8 cellular contexts compared by ENCODE assay signal in the genomic region with DNA sequence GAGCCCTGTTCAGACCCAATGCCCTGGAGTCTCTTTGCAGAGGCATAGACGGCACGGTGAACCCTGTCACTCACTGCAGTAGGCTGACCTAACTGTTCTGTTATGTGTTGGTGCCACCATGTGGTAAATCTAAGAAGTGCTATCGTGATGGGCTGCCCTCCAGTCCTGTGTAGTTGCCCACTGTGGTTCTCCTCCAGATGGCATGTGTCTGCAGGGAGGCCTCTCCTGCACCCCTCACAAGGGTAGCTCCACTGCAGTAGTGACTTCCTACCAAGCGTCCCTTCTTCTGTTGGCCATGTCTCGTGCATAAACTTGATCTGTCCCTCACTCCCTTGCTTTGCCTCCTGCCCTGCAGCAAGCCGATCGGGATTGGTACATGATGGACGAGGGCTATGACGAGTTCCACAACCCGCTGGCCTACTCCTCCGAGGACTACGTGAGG. TPM values are rescaled to one million over a fixed set of nuclear protein-coding genes. Genes with fewer than 3 reads are reported as not detected.
DNase-seq lines count a peak whose midpoint lies in the region; ATAC-seq and TF ChIP-seq lines count a peak whose summit lies in the region.

No MANE protein-coding gene starts in this region.

- DNase-seq in CMK (ENCODE audit: low read depth) (peak; percentile 37), GM19238 (ENCODE audit: insufficient read length, low spot score) (peak; percentile 44), HK-2 (ENCODE audit: unreplicated experiment) (peak; percentile 42), OCI-M2 (lab: John Stamatoyannopoulos, UW; ENCODE audit: unreplicated experiment) (peak; percentile 12), left ventricle myocardium superior (no peak), gastrocnemius medialis (peak in 1 of 2 donors; percentile 36), NCI-H187 treated with DMSO at 0.1 percent for 48 hours (lab: John Stamatoyannopoulos, UW) (no peak)
- DNase-seq in activated naive CD8-positive, alpha-beta T cell treated with anti-CD3 and anti-CD28 coated beads for 36 hours = peak; percentile 46

- peak; percentile 39 to 60 (median 53) for TF ChIP-seq CTCF in gastrocnemius medialis (IDR thresholded peaks at IDR 0.05 in 4 of 5, conservative IDR thresholded peaks at IDR 0.05 in 1 of 5)

- ATAC-seq in left ventricle myocardium superior (peak; percentile 87), gastrocnemius medialis (peak; percentile 82 to 91)

- TF ChIP-seq POLR2A in gastrocnemius medialis (IDR thresholded peaks at IDR 0.05) = no peak

- H3K9me3 Mint-ChIP-seq in activated naive CD8-positive, alpha-beta T cell treated with anti-CD3 and anti-CD28 coated beads for 36 hours = no peaks in the 10 kb centered on the region

- H3K4me1 ChIP-seq in gastrocnemius medialis = peaks cover 14 to 15% of the 10 kb centered on the region in 2 donors

- H3K27ac Mint-ChIP-seq in activated naive CD8-positive, alpha-beta T cell treated with anti-CD3 and anti-CD28 coated beads for 36 hours = no peak overlapping the region

- intact Hi-C loops in left ventricle myocardium superior (cut with micrococcal nuclease) = loop anchor here (2.0 kb wide), 1 partner anchor 33 kb away; no protein-coding TSS in a partner anchor
- intact Hi-C loops in gastrocnemius medialis (cut with DNase I; ENCODE audit: low total_unique reads) = loop anchor here (1.0 kb wide), 1 partner anchor 33 kb away; no protein-coding TSS in a partner anchor

- H3K4me1 Mint-ChIP-seq in activated naive CD8-positive, alpha-beta T cell treated with anti-CD3 and anti-CD28 coated beads for 36 hours = peaks cover 10% of the 10 kb centered on the region

- no peaks in the 10 kb centered on the region for H3K27me3 Mint-ChIP-seq in activated naive CD8-positive, alpha-beta T cell treated with anti-CD3 and anti-CD28 coated beads for 36 hours

- H3K36me3 Mint-ChIP-seq in activated naive CD8-positive, alpha-beta T cell treated with anti-CD3 and anti-CD28 coated beads for 36 hours = peaks cover 32% of the 10 kb centered on the region

- no peak overlapping the region for H3K4me3 Mint-ChIP-seq in activated naive CD8-positive, alpha-beta T cell treated with anti-CD3 and anti-CD28 coated beads for 36 hours

- H3K9me3 ChIP-seq in gastrocnemius medialis = no peaks in the 10 kb centered on the region

- no peaks in the 10 kb centered on the region for H3K27me3 ChIP-seq in gastrocnemius medialis

- H3K27ac ChIP-seq in gastrocnemius medialis = no peak overlapping the region

- H3K36me3 ChIP-seq in gastrocnemius medialis = peaks cover 2 to 82% of the 10 kb centered on the region in 2 donors

- H3K4me3 ChIP-seq in gastrocnemius medialis = no peak overlapping the region

- in situ Hi-C loops in gastrocnemius medialis (cut with MboI; ENCODE audit: low sequenced_read_pairs in 4 of 4) = loop anchor here in 3 of 4 donors (10.0 kb wide), 2 partner anchors 85 to 285 kb away; no protein-coding TSS in a partner anchor

RNA-seq across cellular contexts. Expression of a gene that starts 5.8 kb away (rescaled TPM):
- 10 to 100 TPM; 80.5 to 85.1 TPM for total RNA-seq in activated naive CD8-positive, alpha-beta T cell treated with anti-CD3 and anti-CD28 coated beads for 36 hours
- total RNA-seq in left ventricle myocardium superior = 43.1 TPM
- total RNA-seq in gastrocnemius medialis = 10 to 100 TPM; 26.9 to 75.3 (median 53.8) TPM

RNA-seq across cellular contexts. Expression of a gene that starts 6.0 kb away (rescaled TPM):
- total RNA-seq in activated naive CD8-positive, alpha-beta T cell treated with anti-CD3 and anti-CD28 coated beads for 36 hours = 10 to 100 TPM; 26.7 to 31.1 TPM
- 5.4 TPM for total RNA-seq in left ventricle myocardium superior
- 10 to 100 TPM in 2 of 4 donors, 1 to 10 TPM in 2; 6.0 to 13.7 (median 10.0) TPM for total RNA-seq in gastrocnemius medialis

RNA-seq across cellular contexts. Expression of a gene that starts 36.4 kb away (rescaled TPM):
- not detected for total RNA-seq in activated naive CD8-positive, alpha-beta T cell treated with anti-CD3 and anti-CD28 coated beads for 36 hours
- total RNA-seq in left ventricle myocardium superior (94.9 TPM), gastrocnemius medialis (under 1 TPM in 1 of 4 donors, not detected in 3; 0.20 TPM)

RNA-seq across cellular contexts. Expression of a gene that starts 45.1 kb away (rescaled TPM):
- total RNA-seq in activated naive CD8-positive, alpha-beta T cell treated with anti-CD3 and anti-CD28 coated beads for 36 hours = not detected
- total RNA-seq in left ventricle myocardium superior (80.3 TPM), gastrocnemius medialis (100 to 1,000 TPM in 1 of 4 donors, 10 to 100 TPM in 1, 1 to 10 TPM in 1, not detected in 1; 1.5 to 206 (median 63.7) TPM)

Comparison
In these comparisons a context has a peak if more than half of its experiments do, and no peak if none do; other contexts are left out.
1. DNase-seq: peak in CMK (single experiment), GM19238 (single experiment), HK-2 (single experiment), OCI-M2 (single experiment) and activated naive CD8-positive, alpha-beta T cell treated with anti-CD3 and anti-CD28 coated beads for 36 hours (single experiment); none in left ventricle myocardium superior (single experiment) and NCI-H187 treated with DMSO at 0.1 percent for 48 hours (single experiment).
2. RNA of a gene that starts 36.4 kb away (total RNA-seq): 94.9 TPM in left ventricle myocardium superior (single experiment); 0.20 TPM in gastrocnemius medialis and not detected in activated naive CD8-positive, alpha-beta T cell treated with anti-CD3 and anti-CD28 coated beads for 36 hours; every median in the first group is over 10 times any median in the second.